In the genomic region with DNA sequence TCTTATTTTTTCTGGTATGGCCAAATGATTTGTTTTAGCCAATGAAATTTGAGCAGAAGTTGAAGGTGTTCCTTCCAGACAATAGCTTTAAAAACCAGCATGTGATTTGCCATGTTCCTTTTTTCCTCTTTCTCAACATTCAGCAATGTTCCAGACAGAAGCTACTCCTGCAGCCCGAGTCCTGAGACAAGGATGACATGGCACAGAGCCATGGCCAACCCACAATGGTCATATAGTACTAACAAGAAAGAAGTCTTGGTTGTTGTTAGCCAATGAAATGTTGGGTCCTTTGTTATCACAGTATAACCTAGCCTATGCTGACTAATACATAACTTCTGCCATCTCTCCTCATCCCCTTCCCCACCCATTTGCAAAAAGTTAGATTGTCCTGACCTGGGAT, we compare ENCODE assay signal across 28 cellular contexts.
"Had no signal": no experiment of that assay in that cellular context is flagged by ENCODE, and none has a peak within 500 bp of the region (broad histone marks: within the 10 kb centered on the region; RNA-seq: fewer than 3 reads in every experiment).

No MANE protein-coding gene starts in this region.

- H3K27me3 Mint-ChIP-seq: naive thymus-derived CD8-positive, alpha-beta T cell; stimulated activated naive CD8-positive, alpha-beta T cell treated with anti-CD3 and anti-CD28 coated beads, Interleukin-15, Interleukin-2, amounts not matched to agents 100 ng/mL and 50 ng/mL, for 24 hours had no signal

- H3K27ac Mint-ChIP-seq: memory B cell; naive thymus-derived CD8-positive, alpha-beta T cell; nephron; neural progenitor cell; progenitor cell of endocrine pancreas; stimulated activated effector memory CD8-positive, alpha-beta T cell treated with anti-CD3 and anti-CD28 coated beads, Interleukin-12 subunit alpha, Interleukin-12 subunit beta, amount 100 ng/mL, for 72 hours; stimulated activated naive CD8-positive, alpha-beta T cell treated with anti-CD3 and anti-CD28 coated beads, Interleukin-15, Interleukin-2, amounts not matched to agents 100 ng/mL and 50 ng/mL, for 24 hours had no signal

- H3K36me3 ChIP-seq: left lung, neural progenitor cell, neutrophil, right atrium auricular region, spleen, suprapubic skin, thoracic aorta, tibial artery, upper lobe of right lung had no signal

- H3K9ac ChIP-seq: neural progenitor cell had no signal

- H3K4me1 Mint-ChIP-seq: stimulated activated effector memory CD8-positive, alpha-beta T cell treated with anti-CD3 and anti-CD28 coated beads, Interleukin-12 subunit alpha, Interleukin-12 subunit beta, amount 100 ng/mL, for 72 hours had no signal

- H3K4me2 ChIP-seq: neural progenitor cell had no signal

- H3K27me3 ChIP-seq: left lung, neural progenitor cell, neutrophil, right atrium auricular region, spleen, suprapubic skin, tibial artery, upper lobe of right lung had no signal

- H3K36me3 Mint-ChIP-seq: naive thymus-derived CD8-positive, alpha-beta T cell; neural progenitor cell; stimulated activated effector memory CD8-positive, alpha-beta T cell treated with anti-CD3 and anti-CD28 coated beads, Interleukin-12 subunit alpha, Interleukin-12 subunit beta, amount 100 ng/mL, for 72 hours had no signal

- FAIRE-seq: keratinocyte, small intestine, urothelium cell line had no signal

- DNase-seq: hippocampal formation; kidney glomerular epithelial cell; left colon; midbrain; mucosa of descending colon; naive thymus-derived CD8-positive, alpha-beta T cell; occipital lobe; small intestine; spleen; stimulated activated CD4-positive, alpha-beta T cell treated with anti-CD3 and anti-CD28 coated beads, Interleukin-4, amount 100 ng/mL, for 24 hours; stimulated activated naive CD4-positive, alpha-beta T cell; trophoblast cell; upper lobe of right lung had no signal

- ATAC-seq: left colon; left lung; mucosa of descending colon; naive thymus-derived CD8-positive, alpha-beta T cell; sciatic nerve; stimulated activated effector memory CD8-positive, alpha-beta T cell treated with anti-CD3 and anti-CD28 coated beads, Interleukin-12 subunit alpha, Interleukin-12 subunit beta, amount 100 ng/mL, for 72 hours; upper lobe of right lung had no signal

- H3K9me3 ChIP-seq: left lung, mucosa of descending colon, neutrophil, right atrium auricular region, suprapubic skin, thoracic aorta, tibial artery, upper lobe of right lung had no signal

- H3K4me3 ChIP-seq: left lung, mucosa of descending colon, neural progenitor cell, right atrium auricular region, spleen, suprapubic skin, tibial artery, upper lobe of right lung had no signal

- H3K4me1 ChIP-seq: left lung, right atrium auricular region, spleen, suprapubic skin, upper lobe of right lung had no signal

- H3K4me3 Mint-ChIP-seq: memory B cell; naive thymus-derived CD8-positive, alpha-beta T cell; nephron; neural progenitor cell; stimulated activated effector memory CD8-positive, alpha-beta T cell treated with anti-CD3 and anti-CD28 coated beads, Interleukin-12 subunit alpha, Interleukin-12 subunit beta, amount 100 ng/mL, for 72 hours; stimulated activated naive CD8-positive, alpha-beta T cell treated with anti-CD3 and anti-CD28 coated beads, Interleukin-15, Interleukin-2, amounts not matched to agents 100 ng/mL and 50 ng/mL, for 24 hours had no signal

- H2AFZ ChIP-seq: neural progenitor cell had no signal

- H3K27ac ChIP-seq: left lung, neural progenitor cell, neutrophil, right atrium auricular region, suprapubic skin, thoracic aorta, tibial artery, upper lobe of right lung had no signal
